10 cellular contexts compared by ENCODE assay signal in the genomic region with DNA sequence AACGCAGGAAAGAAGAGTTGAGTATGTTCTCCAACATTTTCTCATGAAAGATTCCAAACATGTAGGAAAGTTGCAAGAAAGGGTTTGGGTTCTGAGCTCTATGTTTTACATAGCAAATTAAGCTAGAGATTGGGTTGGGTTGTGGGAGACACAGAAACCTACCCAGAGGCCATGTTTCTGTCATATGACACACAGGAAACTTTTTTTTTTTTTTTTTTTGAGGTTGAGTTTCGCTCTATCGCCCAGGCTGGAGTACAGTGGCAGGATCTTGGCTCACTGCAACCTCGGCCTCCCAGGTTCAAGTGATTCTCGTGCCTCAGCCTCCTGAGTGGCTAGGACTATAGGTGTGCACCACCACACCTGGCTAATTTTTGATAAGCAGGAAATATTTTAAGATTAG. TPM values are rescaled to one million over a fixed set of nuclear protein-coding genes. Genes with fewer than 3 reads are reported as not detected.
DNase-seq lines count a peak whose midpoint lies in the region; ATAC-seq and TF ChIP-seq lines count a peak whose summit lies in the region.
"Had no signal": no experiment of that assay in that cellular context is flagged by ENCODE, and none has a peak within 500 bp of the region (broad histone marks: within the 10 kb centered on the region; RNA-seq: fewer than 3 reads in every experiment).

No MANE protein-coding gene starts in this region.

- peaks cover 33% of the 10 kb centered on the region for H3K4me1 ChIP-seq in BLaER1

- H3K36me3 Mint-ChIP-seq in activated naive CD8-positive, alpha-beta T cell treated with anti-CD3 and anti-CD28 coated beads, Interleukin-2, amount 10 ng/mL, durations not matched to agents 7 days and 5 days: peaks cover 31% of the 10 kb centered on the region
- H3K36me3 Mint-ChIP-seq in nephron (ENCODE audit: low read depth): no peaks in the 10 kb centered on the region

- POLR2A ChIA-PET in activated naive CD8-positive, alpha-beta T cell treated with anti-CD3 and anti-CD28 coated beads, Interleukin-2, amount 10 ng/mL, durations not matched to agents 7 days and 5 days (lab: Charles Lee): interaction anchor here (0.6 to 3.7 kb wide), 8 partner anchors 8 to 68 kb away, joined by 3 to 12 read pairs (median 3); no protein-coding TSS in a partner anchor

- H3K27ac Mint-ChIP-seq in activated naive CD8-positive, alpha-beta T cell treated with anti-CD3 and anti-CD28 coated beads, Interleukin-2, amount 10 ng/mL, durations not matched to agents 7 days and 5 days: peak overlapping the region; percentile 94
- H3K27ac Mint-ChIP-seq in nephron: peak overlapping the region; percentile 97

- ATAC-seq in GM21723 (IDR thresholded peaks at IDR 0.05; ENCODE audit: unreplicated experiment) (peak; percentile 44), HG03521 (IDR thresholded peaks at IDR 0.05; ENCODE audit: unreplicated experiment) (no peak)
- peak; percentile 46 for ATAC-seq in activated naive CD8-positive, alpha-beta T cell treated with anti-CD3 and anti-CD28 coated beads, Interleukin-2, amount 10 ng/mL, durations not matched to agents 7 days and 5 days (ENCODE audit: low read depth)

- no peaks in the 10 kb centered on the region for H3K27me3 ChIP-seq in BLaER1

- peak overlapping the region; percentile 39 for H3K27ac ChIP-seq in BLaER1

- H3K36me3 ChIP-seq in BLaER1: peaks cover 6% of the 10 kb centered on the region; the same call in 1 of the 2 replicates

- no peak overlapping the region for H3K4me3 ChIP-seq in BLaER1

- H3K9ac ChIP-seq in BLaER1: no peak overlapping the region

- peaks cover 1% of the 10 kb centered on the region for H3K9me3 Mint-ChIP-seq in activated naive CD8-positive, alpha-beta T cell treated with anti-CD3 and anti-CD28 coated beads, Interleukin-2, amount 10 ng/mL, durations not matched to agents 7 days and 5 days
- no peaks in the 10 kb centered on the region for H3K9me3 Mint-ChIP-seq in nephron

- H3K4me1 Mint-ChIP-seq in activated naive CD8-positive, alpha-beta T cell treated with anti-CD3 and anti-CD28 coated beads, Interleukin-2, amount 10 ng/mL, durations not matched to agents 7 days and 5 days: peaks cover 73% of the 10 kb centered on the region
- peaks cover 24% of the 10 kb centered on the region for H3K4me1 Mint-ChIP-seq in nephron

- H3K4me3 Mint-ChIP-seq in activated naive CD8-positive, alpha-beta T cell treated with anti-CD3 and anti-CD28 coated beads, Interleukin-2, amount 10 ng/mL, durations not matched to agents 7 days and 5 days: peak overlapping the region; percentile 81
- peak overlapping the region in 1 of 3 experiments; percentile 54 for H3K4me3 Mint-ChIP-seq in nephron

- H3K9me3 ChIP-seq in BLaER1: no peaks in the 10 kb centered on the region

- TF ChIP-seq CTCF in nephron (IDR thresholded peaks at IDR 0.05; ENCODE audit: unreplicated experiment in 3 of 3): no peak

- peak overlapping the region; percentile 78 for H3K4me2 ChIP-seq in BLaER1

- no peaks in the 10 kb centered on the region for H3K27me3 Mint-ChIP-seq in activated naive CD8-positive, alpha-beta T cell treated with anti-CD3 and anti-CD28 coated beads, Interleukin-2, amount 10 ng/mL, durations not matched to agents 7 days and 5 days
- no peaks in the 10 kb centered on the region for H3K27me3 Mint-ChIP-seq in nephron (ENCODE audit: low read depth)

- DNase-seq in activated naive CD8-positive, alpha-beta T cell treated with anti-CD3 and anti-CD28 coated beads, Interleukin-2, amount 10 ng/mL, durations not matched to agents 7 days and 5 days: no peak
- DNase-seq in dermis blood vessel endothelial cell (no peak), NCI-H187 (lab: John Stamatoyannopoulos, UW) (no peak), A172 (ENCODE audit: low spot score) (no peak)
- DNase-seq: NCI-H1694 treated with DMSO at 0.1 percent for 48 hours had no signal

- no peaks in the 10 kb centered on the region for H4K20me1 ChIP-seq in BLaER1

RNA-seq across cellular contexts. Expression of a gene that starts 57.6 kb away (rescaled TPM):
- 100 to 1,000 TPM; 259 to 273 TPM for total RNA-seq in activated naive CD8-positive, alpha-beta T cell treated with anti-CD3 and anti-CD28 coated beads, Interleukin-2, amount 10 ng/mL, durations not matched to agents 7 days and 5 days
- total RNA-seq in dermis blood vessel endothelial cell: 4.1 and 5.3 TPM in 2 replicates
- 22.7 and 37.5 TPM in 2 replicates for total RNA-seq in A172 (2014; rRNA removed; shearing (Covaris generic))
- total RNA-seq: HT-29 had no signal
